13 cellular contexts compared by ENCODE assay signal in genomic region chr7:27237735-27238334, GRCh38. TPM values are rescaled to one million over a fixed set of nuclear protein-coding genes. Genes with fewer than 3 reads are reported as not detected.
DNase-seq lines count a peak whose midpoint lies in the region; ATAC-seq, FAIRE-seq and TF ChIP-seq lines count a peak whose summit lies in the region.
"Had no signal": no experiment of that assay in that cellular context is flagged by ENCODE, and none has a peak within 500 bp of the region (broad histone marks: within the 10 kb centered on the region; RNA-seq: fewer than 3 reads in every experiment).

No MANE protein-coding gene starts in this region.

- in situ Hi-C loops in SK-MEL-5 (cut with HindIII; ENCODE audit: low pct_unique_long_range_greater_than_20kb, low sequenced_read_pairs), result no loop called here

- H3K27ac Mint-ChIP-seq in GM23338, result no peak overlapping the region
- H3K27ac Mint-ChIP-seq: activated naive CD8-positive, alpha-beta T cell; CD8-positive, alpha-beta T cell had no signal

- H3K79me2 ChIP-seq in GM23338 (replicated peaks; ENCODE audit: insufficient read depth), result no peaks in the 10 kb centered on the region
- H3K79me2 ChIP-seq in PC-9 (ENCODE audit: low read depth), result no peaks in the 10 kb centered on the region

- intact Hi-C loops in PC-9 (cut with micrococcal nuclease; ENCODE audit: unreplicated experiment) (loop anchor here (10.0 kb wide), 1 partner anchor 107 kb away; no protein-coding TSS in a partner anchor), pancreas (cut with DNase I) (no loop called here)

- POLR2A ChIA-PET in PC-9 (lab: Charles Lee; ENCODE audit: unreplicated experiment), result interaction anchor here (0.5 kb wide), 1 partner anchor 250 kb away, joined by 3 read pairs; no protein-coding TSS in a partner anchor

- H3F3A ChIP-seq in GM23338 (replicated peaks; ENCODE audit: low read depth), result peaks cover 35% of the 10 kb centered on the region
- no peaks in the 10 kb centered on the region for H3F3A ChIP-seq in PC-9 (ENCODE audit: insufficient read depth, low read depth)

- H3K9me3 ChIP-seq in PC-9 (ENCODE audit: insufficient read depth, low read depth) (no peaks in the 10 kb centered on the region), pancreas (no peaks in the 10 kb centered on the region)

- no peak overlapping the region for H2AFZ ChIP-seq in GM23338
- no peak overlapping the region for H2AFZ ChIP-seq in PC-9

- H3K27me3 ChIP-seq in GM23338 (ENCODE audit: insufficient read depth) (peaks cover 100% of the 10 kb centered on the region), PC-9 (ENCODE audit: insufficient read depth, low read depth) (peaks cover 23% of the 10 kb centered on the region; the same call in 1 of the 2 replicates), pancreas (peaks cover 0 to 36% (median 13%) of the 10 kb centered on the region in 4 donors)

- H3K9me2 ChIP-seq in GM23338 (ENCODE audit: insufficient read depth) (no peaks in the 10 kb centered on the region), PC-9 (ENCODE audit: insufficient read depth) (no peaks in the 10 kb centered on the region)

- H3K4me2 ChIP-seq in GM23338 (no peak overlapping the region), PC-9 (no peak overlapping the region)

- DNase-seq in AG08395 (ENCODE audit: low spot score) (peak; percentile 67), GM23338 (ENCODE audit: low spot score) (no peak), SK-MEL-5 (ENCODE audit: low read depth, low spot score) (peak; percentile 23), kidney tubule cell (ENCODE audit: low spot score) (peak; percentile 53), PC-9 (no peak), pancreas (no peak)
- no peak for DNase-seq in stimulated activated CD4-positive, alpha-beta T cell treated with anti-CD3 and anti-CD28 coated beads, Interleukin-2, amount 100 ng/mL, for 24 hours
- DNase-seq: activated CD4-positive, alpha-beta T cell treated with anti-CD3 and anti-CD28 coated beads for 4 hours; CD8-positive, alpha-beta T cell; dorsolateral prefrontal cortex; NCI-H2081 had no signal

- H4K20me1 ChIP-seq in GM23338 (replicated peaks; ENCODE audit: insufficient read depth) (peaks cover 31% of the 10 kb centered on the region), PC-9 (ENCODE audit: insufficient read depth) (no peaks in the 10 kb centered on the region)

- H3K9me3 Mint-ChIP-seq in GM23338, result no peaks in the 10 kb centered on the region
- H3K9me3 Mint-ChIP-seq: CD8-positive, alpha-beta T cell had no signal

- WGBS in pancreas, 2 donors, result 91 to 100% methylated on average over 1 of the region's 1 CpG

- no peak for FAIRE-seq in pancreas (lab: Jason Lieb, UNC)

- H3K27me3 Mint-ChIP-seq in GM23338 (ENCODE audit: insufficient read depth, low read depth, poor library complexity), result peaks cover 98% of the 10 kb centered on the region

- TF ChIP-seq CTCF in GM23338 (conservative IDR thresholded peaks at IDR 0.05; ENCODE audit: low read depth in 2 of 2) (no peak), PC-9 (conservative IDR thresholded peaks at IDR 0.05) (no peak), pancreas (IDR thresholded peaks at IDR 0.05) (no peak)

- H3K4me3 ChIP-seq in GM23338 (no peak overlapping the region), PC-9 (no peak overlapping the region), pancreas (no peak overlapping the region)
- H3K4me3 ChIP-seq: dorsolateral prefrontal cortex had no signal

- BruUV-seq in PC-9 (replicated peaks; lab: Mats Ljungman, UMichigan), result no TSS peak

- CTCF ChIA-PET in PC-9 (lab: Charles Lee), result interaction anchor here (0.6 kb wide), 1 partner anchor 45 kb away, joined by 4 read pairs; no protein-coding TSS in a partner anchor

- H3K36me3 ChIP-seq in GM23338 (ENCODE audit: insufficient read depth), result no peaks in the 10 kb centered on the region
- no peaks in the 10 kb centered on the region for H3K36me3 ChIP-seq in PC-9 (ENCODE audit: low read depth)
- H3K36me3 ChIP-seq in pancreas, result no peaks in the 10 kb centered on the region

- H3K27ac ChIP-seq in GM23338 (ENCODE audit: low read depth), result no peak overlapping the region
- no peak overlapping the region for H3K27ac ChIP-seq in PC-9
- no peak overlapping the region for H3K27ac ChIP-seq in pancreas
- H3K27ac ChIP-seq: dorsolateral prefrontal cortex had no signal

- H3K4me1 ChIP-seq in GM23338 (ENCODE audit: insufficient read depth) (peaks cover 42% of the 10 kb centered on the region), PC-9 (replicated peaks; ENCODE audit: insufficient read depth) (no peaks in the 10 kb centered on the region), pancreas (peaks cover 0 to 4% (median 0%) of the 10 kb centered on the region in 3 donors)

- H3K4me3 Mint-ChIP-seq in GM23338, result no peak overlapping the region; the same call in 2 of the 3 replicates
- H3K4me3 Mint-ChIP-seq: activated naive CD8-positive, alpha-beta T cell; CD8-positive, alpha-beta T cell had no signal

- peaks cover 39% of the 10 kb centered on the region for H3K4me1 Mint-ChIP-seq in GM23338

- no peaks in the 10 kb centered on the region for H3K36me3 Mint-ChIP-seq in GM23338 (ENCODE audit: low read depth)
- H3K36me3 Mint-ChIP-seq: activated naive CD8-positive, alpha-beta T cell; CD8-positive, alpha-beta T cell had no signal

- no peak for ATAC-seq in GM23338
- no peak for ATAC-seq in HG03342 (IDR thresholded peaks at IDR 0.05; ENCODE audit: unreplicated experiment)
- ATAC-seq in pancreas, result no peak
- ATAC-seq: CD8-positive, alpha-beta T cell had no signal

TF ChIP-seq in GM23338, 12 proteins besides CTCF, POLR2A, EP300 and RAD21 (continues in another document):
- peak; percentile 37 for TF ChIP-seq EZH2 (IDR thresholded peaks at IDR 0.05; ENCODE audit: low read depth, unreplicated experiment)

RNA-seq across cellular contexts. Expression of gene EVX1, which starts 4.8 kb away (rescaled TPM):
- not detected in 2 replicates for total RNA-seq in GM23338 (2014; rRNA removed; shearing (Covaris generic))
- polyA plus RNA-seq in GM23338 (2016; fragmentation: Nextera tagmentation; extraction: Ambion mirVana) (not detected in 2 replicates), pancreas (under 1 TPM in 1 of 2 donors, not detected in 1; 0.05 TPM)
- not detected in 2 replicates for total RNA-seq in SK-MEL-5 (2014; rRNA removed; shearing (Covaris generic))
- not detected in 2 replicates for polyA plus RNA-seq in SK-MEL-5 (2015; cell fraction: cytosol; rRNA removed)
- polyA plus RNA-seq in SK-MEL-5 (2015; cell fraction: nucleus; rRNA removed), result not detected in 2 replicates
- total RNA-seq in PC-9 (2021) (not detected in 2 replicates), pancreas (not detected)

RNA-seq across cellular contexts. Expression of gene HOXA13, which starts 37.9 kb away (rescaled TPM):
- total RNA-seq in GM23338 (2014; rRNA removed; shearing (Covaris generic)), result not detected in 2 replicates
- polyA plus RNA-seq in GM23338 (2016; fragmentation: Nextera tagmentation; extraction: Ambion mirVana) (not detected in 2 replicates), pancreas (not detected)
- 1.5 and 2.0 TPM in 2 replicates for total RNA-seq in SK-MEL-5 (2014; rRNA removed; shearing (Covaris generic))
- 1.9 and 2.1 TPM in 2 replicates for polyA plus RNA-seq in SK-MEL-5 (2015; cell fraction: cytosol; rRNA removed)
- 1.5 and 2.3 TPM in 2 replicates for polyA plus RNA-seq in SK-MEL-5 (2015; cell fraction: nucleus; rRNA removed)
- total RNA-seq in PC-9 (2021) (0.35 and 0.40 TPM in 2 replicates), pancreas (under 1 TPM in 1 of 6 donors, not detected in 5; 0.03 TPM)
- total RNA-seq: CD8-positive, alpha-beta T cell had no signal

RNA-seq across cellular contexts. Expression of gene HOXA11, which starts 52.8 kb away (rescaled TPM):
- total RNA-seq in GM23338 (2014; rRNA removed; shearing (Covaris generic)), result not detected in 2 replicates
- not detected in 2 replicates for polyA plus RNA-seq in GM23338 (2016; fragmentation: Nextera tagmentation; extraction: Ambion mirVana)
- 0.08 and 0.16 TPM in 2 replicates for total RNA-seq in SK-MEL-5 (2014; rRNA removed; shearing (Covaris generic))
- 0.20 and 0.41 TPM in 2 replicates for polyA plus RNA-seq in SK-MEL-5 (2015; cell fraction: cytosol; rRNA removed)
- polyA plus RNA-seq in SK-MEL-5 (2015; cell fraction: nucleus; rRNA removed), result not detected in 2 replicates
- 0.26 and 0.43 TPM in 2 replicates for total RNA-seq in PC-9 (2021)
- total RNA-seq in pancreas, result not detected
- polyA plus RNA-seq in pancreas, result not detected
- total RNA-seq: CD8-positive, alpha-beta T cell; dorsolateral prefrontal cortex had no signal

Comparison
In these comparisons a context has a peak if more than half of its experiments do, and no peak if none do; other contexts are left out.
1. DNase-seq: peak in AG08395 (single experiment), SK-MEL-5 (single experiment) and kidney tubule cell (single experiment); none in GM23338 (single experiment), PC-9 (0 of 2), pancreas (0 of 6) and stimulated activated CD4-positive, alpha-beta T cell treated with anti-CD3 and anti-CD28 coated beads, Interleukin-2, amount 100 ng/mL, for 24 hours (0 of 2).